23 cellular contexts compared by ENCODE assay signal in the genomic region with DNA sequence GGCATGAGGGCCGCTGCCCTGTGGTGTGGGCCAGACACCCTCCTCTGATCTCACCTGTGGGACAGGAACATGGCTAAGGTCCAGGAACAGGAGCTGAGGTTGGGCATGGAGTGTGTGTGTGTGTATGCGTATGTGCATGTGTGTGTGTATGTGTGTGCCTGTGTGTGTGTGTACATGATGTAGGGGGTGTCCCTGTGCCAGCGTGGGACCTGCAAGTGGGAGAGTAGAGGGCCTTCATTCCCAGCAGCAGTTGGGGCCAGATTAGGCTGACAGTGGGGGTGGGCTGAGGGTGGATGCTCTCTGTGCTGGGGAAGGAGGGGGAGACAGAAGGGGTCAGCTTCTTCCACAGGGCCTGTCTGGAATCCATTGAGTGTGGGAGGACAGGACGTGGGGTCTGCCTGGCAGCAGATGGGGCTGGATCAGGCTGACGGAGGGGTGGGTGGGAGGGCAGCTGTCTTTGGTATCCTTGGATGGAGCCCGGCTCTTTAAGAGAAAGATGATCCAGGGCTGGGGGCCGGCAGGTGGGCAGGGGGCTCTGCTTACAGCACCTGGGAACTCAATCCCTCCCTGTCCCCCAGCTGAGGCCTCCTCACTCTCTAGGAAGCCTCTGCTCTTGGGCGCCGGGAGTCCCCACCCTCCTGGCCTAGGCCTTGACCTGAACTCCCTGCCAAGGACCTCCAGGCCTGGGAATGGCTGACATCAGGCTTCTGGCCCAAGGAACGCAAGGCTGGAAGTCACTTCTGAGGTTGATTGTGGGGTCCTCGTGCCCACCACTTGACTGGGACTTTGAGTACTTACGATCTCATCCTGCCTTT. TPM values are rescaled to one million over a fixed set of nuclear protein-coding genes. Genes with fewer than 3 reads are reported as not detected.
DNase-seq lines count a peak whose midpoint lies in the region; ATAC-seq and TF ChIP-seq lines count a peak whose summit lies in the region.
"Had no signal": no experiment of that assay in that cellular context is flagged by ENCODE, and none has a peak within 500 bp of the region (broad histone marks: within the 10 kb centered on the region; RNA-seq: fewer than 3 reads in every experiment).

No MANE protein-coding gene starts in this region.

- CTCF ChIA-PET in activated naive CD4-positive, alpha-beta T cell treated with anti-CD3 and anti-CD28 coated beads, Interleukin-2, amount 10 ng/mL, durations not matched to agents 7 days and 5 days (lab: Charles Lee): interaction anchor here (1.2 kb wide), 1 partner anchor 15 kb away, joined by 3 read pairs; no protein-coding TSS in a partner anchor
- CTCF ChIA-PET in WTC11 (lab: Charles Lee): interaction anchor here (0.9 to 3.0 kb wide), 3 partner anchors 15 to 97 kb away, joined by 3 to 11 read pairs (median 6); no protein-coding TSS in a partner anchor

- H3K4me1 Mint-ChIP-seq in activated naive CD4-positive, alpha-beta T cell treated with anti-CD3 and anti-CD28 coated beads, Interleukin-2, amount 10 ng/mL, durations not matched to agents 7 days and 5 days: no peaks in the 10 kb centered on the region
- peaks cover 6% of the 10 kb centered on the region for H3K4me1 Mint-ChIP-seq in chondrocyte (ENCODE audit: low read depth)
- peaks cover 28% of the 10 kb centered on the region for H3K4me1 Mint-ChIP-seq in mesothelial cell of epicardium
- peaks cover 30% of the 10 kb centered on the region for H3K4me1 Mint-ChIP-seq in WTC11
- H3K4me1 Mint-ChIP-seq: activated CD4-positive, alpha-beta T cell treated with anti-CD3 and anti-CD28 coated beads, Interleukin-2, amount 10 ng/mL, durations not matched to agents 7 days and 5 days; activated naive CD8-positive, alpha-beta T cell treated with anti-CD3 and anti-CD28 coated beads for 36 hours; activated T-helper 17 cell treated with anti-CD3 and anti-CD28 coated beads, Interleukin-2, amount 50 U/mL, for 72 hours; B cell had no signal

- no peak for TF ChIP-seq CTCF in chondrocyte (IDR thresholded peaks at IDR 0.05)
- no peak for TF ChIP-seq CTCF in mesothelial cell of epicardium (IDR thresholded peaks at IDR 0.05; ENCODE audit: unreplicated experiment)
- TF ChIP-seq CTCF in WTC11 (IDR thresholded peaks at IDR 0.05): no peak

- H3K36me3 Mint-ChIP-seq in activated naive CD4-positive, alpha-beta T cell treated with anti-CD3 and anti-CD28 coated beads, Interleukin-2, amount 10 ng/mL, durations not matched to agents 7 days and 5 days: no peaks in the 10 kb centered on the region
- H3K36me3 Mint-ChIP-seq in activated naive CD4-positive, alpha-beta T cell treated with anti-CD3 and anti-CD28 coated beads, Interleukin-2, amount 50 U/mL, for 72 hours: no peaks in the 10 kb centered on the region
- H3K36me3 Mint-ChIP-seq in chondrocyte (ENCODE audit: low read depth) (peaks cover 2% of the 10 kb centered on the region), mesothelial cell of epicardium (no peaks in the 10 kb centered on the region), WTC11 (no peaks in the 10 kb centered on the region)
- H3K36me3 Mint-ChIP-seq: activated naive CD8-positive, alpha-beta T cell treated with anti-CD3 and anti-CD28 coated beads for 36 hours had no signal

- H3K4me3 Mint-ChIP-seq in activated naive CD4-positive, alpha-beta T cell treated with anti-CD3 and anti-CD28 coated beads, Interleukin-2, amount 10 ng/mL, durations not matched to agents 7 days and 5 days: no peak overlapping the region
- no peak overlapping the region for H3K4me3 Mint-ChIP-seq in chondrocyte (ENCODE audit: unreplicated experiment)
- no peak overlapping the region for H3K4me3 Mint-ChIP-seq in mesothelial cell of epicardium
- H3K4me3 Mint-ChIP-seq in WTC11: no peak overlapping the region
- H3K4me3 Mint-ChIP-seq: activated CD4-positive, alpha-beta T cell treated with anti-CD3 and anti-CD28 coated beads, Interleukin-2, amount 10 ng/mL, durations not matched to agents 7 days and 5 days; activated naive CD8-positive, alpha-beta T cell treated with anti-CD3 and anti-CD28 coated beads for 36 hours; activated T-helper 17 cell treated with anti-CD3 and anti-CD28 coated beads, Interleukin-2, amount 50 U/mL, for 72 hours; B cell had no signal

- ATAC-seq in activated naive CD4-positive, alpha-beta T cell treated with anti-CD3 and anti-CD28 coated beads, Interleukin-2, amount 50 U/mL, for 72 hours: no peak
- ATAC-seq in HG02623 (IDR thresholded peaks at IDR 0.05; ENCODE audit: unreplicated experiment) (no peak), HG03439 (IDR thresholded peaks at IDR 0.05; ENCODE audit: unreplicated experiment) (no peak), WTC11 (no peak)
- ATAC-seq: A549; activated T-helper 17 cell treated with anti-CD3 and anti-CD28 coated beads, Interleukin-2, amount 50 U/mL, for 72 hours; left ventricle myocardium superior had no signal

- H3K9me3 Mint-ChIP-seq in activated naive CD4-positive, alpha-beta T cell treated with anti-CD3 and anti-CD28 coated beads, Interleukin-2, amount 10 ng/mL, durations not matched to agents 7 days and 5 days: peaks cover 2% of the 10 kb centered on the region
- peaks cover 0 to 5% of the 10 kb centered on the region in 2 donors for H3K9me3 Mint-ChIP-seq in activated naive CD4-positive, alpha-beta T cell treated with anti-CD3 and anti-CD28 coated beads, Interleukin-2, amount 50 U/mL, for 72 hours
- H3K9me3 Mint-ChIP-seq in chondrocyte (ENCODE audit: low read depth) (no peaks in the 10 kb centered on the region), mesothelial cell of epicardium (peaks cover 13% of the 10 kb centered on the region), WTC11 (peaks cover 14% of the 10 kb centered on the region; the same call in 1 of the 2 replicates)
- H3K9me3 Mint-ChIP-seq: activated naive CD8-positive, alpha-beta T cell treated with anti-CD3 and anti-CD28 coated beads for 36 hours had no signal

- POLR2A ChIA-PET in WTC11 (lab: Charles Lee): interaction anchor here (0.5 kb wide), 1 partner anchor 961 kb away, joined by 3 read pairs; no protein-coding TSS in a partner anchor

- peak; percentile 11 for DNase-seq in activated naive CD4-positive, alpha-beta T cell treated with anti-CD3 and anti-CD28 coated beads, Interleukin-2, amount 10 ng/mL, durations not matched to agents 7 days and 5 days
- DNase-seq in activated naive CD4-positive, alpha-beta T cell treated with anti-CD3 and anti-CD28 coated beads, Interleukin-2, amount 50 U/mL, for 72 hours (ENCODE audit: low spot score in 2 of 2): no peak
- DNase-seq in chondrocyte (ENCODE audit: low spot score) (peak; percentile 62), mesothelial cell of epicardium (ENCODE audit: low spot score in 2 of 2, unreplicated experiment in 2 of 2) (no peak), WTC11 (ENCODE audit: low spot score) (no peak)
- DNase-seq: activated CD4-positive, alpha-beta T cell treated with anti-CD3 and anti-CD28 coated beads, Interleukin-2, amount 10 ng/mL, durations not matched to agents 7 days and 5 days; activated naive CD8-positive, alpha-beta T cell treated with anti-CD3 and anti-CD28 coated beads for 36 hours; foreskin melanocyte; left ventricle myocardium superior; NCI-H1436 had no signal

- H3K27ac ChIP-seq in temporal lobe (ENCODE audit: low read depth, low read length): peak overlapping the region; percentile 69
- H3K27ac ChIP-seq: A549, esophagus muscularis mucosa, KMS-11, neutrophil had no signal

- peaks cover 33% of the 10 kb centered on the region for H3K27me3 Mint-ChIP-seq in activated naive CD4-positive, alpha-beta T cell treated with anti-CD3 and anti-CD28 coated beads, Interleukin-2, amount 10 ng/mL, durations not matched to agents 7 days and 5 days
- peaks cover 7% of the 10 kb centered on the region for H3K27me3 Mint-ChIP-seq in chondrocyte (ENCODE audit: low read depth)
- peaks cover 7% of the 10 kb centered on the region for H3K27me3 Mint-ChIP-seq in mesothelial cell of epicardium (ENCODE audit: low read depth)
- peaks cover 3% of the 10 kb centered on the region for H3K27me3 Mint-ChIP-seq in WTC11 (ENCODE audit: low read depth)

- no peak overlapping the region for H3K27ac Mint-ChIP-seq in activated naive CD4-positive, alpha-beta T cell treated with anti-CD3 and anti-CD28 coated beads, Interleukin-2, amount 10 ng/mL, durations not matched to agents 7 days and 5 days
- no peak overlapping the region for H3K27ac Mint-ChIP-seq in activated naive CD4-positive, alpha-beta T cell treated with anti-CD3 and anti-CD28 coated beads, Interleukin-2, amount 50 U/mL, for 72 hours
- no peak overlapping the region for H3K27ac Mint-ChIP-seq in chondrocyte (ENCODE audit: unreplicated experiment)
- peak overlapping the region; percentile 67 for H3K27ac Mint-ChIP-seq in mesothelial cell of epicardium
- no peak overlapping the region for H3K27ac Mint-ChIP-seq in WTC11
- H3K27ac Mint-ChIP-seq: activated CD4-positive, alpha-beta T cell treated with anti-CD3 and anti-CD28 coated beads, Interleukin-2, amount 10 ng/mL, durations not matched to agents 7 days and 5 days; activated naive CD8-positive, alpha-beta T cell treated with anti-CD3 and anti-CD28 coated beads for 36 hours; activated T-helper 17 cell treated with anti-CD3 and anti-CD28 coated beads, Interleukin-2, amount 50 U/mL, for 72 hours; B cell had no signal

TF ChIP-seq in WTC11, 78 proteins besides CTCF, POLR2A, EP300 and RAD21 (continues in another document):
- TF ChIP-seq JAZF1 (CRISPR knock-in tag; IDR thresholded peaks at IDR 0.05): no peak
- no peak for TF ChIP-seq NFE2L1 (CRISPR knock-in tag; IDR thresholded peaks at IDR 0.05)
- TF ChIP-seq ZBTB21 (CRISPR knock-in tag; IDR thresholded peaks at IDR 0.05; ENCODE audit: borderline replicate concordance): no peak
- no peak for TF ChIP-seq ATF1 (CRISPR knock-in tag; IDR thresholded peaks at IDR 0.05)
- TF ChIP-seq ZNF232 (CRISPR knock-in tag; IDR thresholded peaks at IDR 0.05): no peak
- no peak for TF ChIP-seq RORB (CRISPR knock-in tag; IDR thresholded peaks at IDR 0.05)

RNA-seq across cellular contexts. Expression of gene SPDEF, which starts 44.0 kb away (rescaled TPM):
- total RNA-seq in activated naive CD4-positive, alpha-beta T cell treated with anti-CD3 and anti-CD28 coated beads, Interleukin-2, amount 50 U/mL, for 72 hours: under 1 TPM in 1 of 2 donors, not detected in 1; 0.80 TPM
- 0.10 TPM in 1 of 3 replicates, not detected in the others for total RNA-seq in chondrocyte
- total RNA-seq in mesothelial cell of epicardium: 0.34 to 0.50 TPM (median 0.40 TPM) in 3 replicates
- not detected for total RNA-seq in temporal lobe
- 0.44 to 0.72 TPM (median 0.50 TPM) in 3 replicates for total RNA-seq in WTC11 (2021)
- total RNA-seq: activated CD4-positive, alpha-beta T cell treated with anti-CD3 and anti-CD28 coated beads, Interleukin-2, amount 10 ng/mL, durations not matched to agents 7 days and 5 days; activated naive CD8-positive, alpha-beta T cell treated with anti-CD3 and anti-CD28 coated beads for 36 hours; B cell; esophagus muscularis mucosa; G401; left ventricle myocardium superior; pulmonary artery endothelial cell; skeletal muscle tissue; T-helper 2 cell treated with Interferon-gamma antibody and Interleukin-4, amounts not matched to agents 100 ng/mL and 5 ng/mL, for 36 hours had no signal

RNA-seq across cellular contexts. Expression of gene PACSIN1, which starts 46.3 kb away (rescaled TPM):
- total RNA-seq in activated naive CD4-positive, alpha-beta T cell treated with anti-CD3 and anti-CD28 coated beads, Interleukin-2, amount 50 U/mL, for 72 hours: under 1 TPM in 1 of 2 donors, not detected in 1; 0.97 TPM
- total RNA-seq in chondrocyte (0.15 to 0.21 TPM in 2 of 3 replicates, not detected in the other), mesothelial cell of epicardium (3.3 to 4.5 TPM (median 3.6 TPM) in 3 replicates), temporal lobe (2.7 TPM), WTC11 (2021) (10.6 to 12.6 TPM (median 10.7 TPM) in 3 replicates)
- total RNA-seq: G401, pulmonary artery endothelial cell had no signal

Comparison
In these comparisons a context has a peak if more than half of its experiments do, and no peak if none do; other contexts are left out.
1. DNase-seq: peak in activated naive CD4-positive, alpha-beta T cell treated with anti-CD3 and anti-CD28 coated beads, Interleukin-2, amount 10 ng/mL, durations not matched to agents 7 days and 5 days (single experiment) and chondrocyte (single experiment); none in activated naive CD4-positive, alpha-beta T cell treated with anti-CD3 and anti-CD28 coated beads, Interleukin-2, amount 50 U/mL, for 72 hours (0 of 2), mesothelial cell of epicardium (0 of 2) and WTC11 (single experiment).